ENCODE assay signal across 1 cellular context in genomic region chr5:76972670-76973069, GRCh38.
TF ChIP-seq lines count a peak whose summit lies in the region.

No MANE protein-coding gene starts in this region.

TF ChIP-seq in HepG2, 621 proteins besides CTCF, POLR2A, EP300 and RAD21:
- TF ChIP-seq USF2 (IDR thresholded peaks at IDR 0.05; ENCODE audit: low read depth, low read length) (peak; percentile 63), USF2 (CRISPR knock-in tag; IDR thresholded peaks at IDR 0.05; ENCODE audit: borderline replicate concordance) (no peak), RAD51 (IDR thresholded peaks at IDR 0.05; ENCODE audit: borderline replicate concordance) (peak; percentile 88), GTF2F1 (IDR thresholded peaks at IDR 0.05; ENCODE audit: low read length) (no peak)
